Comparison of ENCODE assay signal across 1 cellular context in genomic region chr13:22468055-22468454, GRCh38.
TF ChIP-seq lines count a peak whose summit lies in the region.

No MANE protein-coding gene starts in this region.

TF ChIP-seq in HepG2, 621 proteins besides CTCF, POLR2A, EP300 and RAD21 (continued from another document):
- TF ChIP-seq ZNF609 (CRISPR knock-in tag; IDR thresholded peaks at IDR 0.05; ENCODE audit: borderline replicate concordance) (peak; percentile 78; the same call in 1 of the 2 replicates), PAX8 (CRISPR knock-in tag; IDR thresholded peaks at IDR 0.05; ENCODE audit: borderline replicate concordance) (no peak)
